8 cellular contexts compared by ENCODE assay signal in genomic region chr6:2931970-2932748, GRCh38. TPM values are rescaled to one million over a fixed set of nuclear protein-coding genes. Genes with fewer than 3 reads are reported as not detected.
DNase-seq lines count a peak whose midpoint lies in the region; ATAC-seq and TF ChIP-seq lines count a peak whose summit lies in the region.

No MANE protein-coding gene starts in this region.

- no peak overlapping the region for H3K4me3 ChIP-seq in lower leg skin (ENCODE audit: low read depth, poor library complexity, severe bottlenecking)

- no peak for TF ChIP-seq POLR2A in lower leg skin (IDR thresholded peaks at IDR 0.05)

- TF ChIP-seq CTCF in AG09319 (IDR thresholded peaks at IDR 0.05; ENCODE audit: low read depth, low read length) (peak; percentile 100), lower leg skin (IDR thresholded peaks at IDR 0.05) (peak in 1 of 3 donors; percentile 79)

- intact Hi-C loops in activated CD4-positive, alpha-beta T cell treated with anti-CD3 and anti-CD28 coated beads, Interleukin-2, amount 10 ng/mL, durations not matched to agents 24 days and 14 days (cut with micrococcal nuclease), result loop anchor here (1.0 to 2.0 kb wide), 6 partner anchors 21 to 141 kb away; partner anchors contain the start of gene SERPINB1
- intact Hi-C loops in lower leg skin (cut with DNase I; ENCODE audit: low total_unique reads), result loop anchor here (10.0 kb wide), 1 partner anchor 87 kb away; the partner anchor contains the start of gene SERPINB1

- no peaks in the 10 kb centered on the region for H3K27me3 Mint-ChIP-seq in activated CD4-positive, alpha-beta T cell treated with anti-CD3 and anti-CD28 coated beads, Interleukin-2, amount 10 ng/mL, durations not matched to agents 24 days and 14 days

- WGBS in lower leg skin, 2 donors, result 20 to 25% methylated on average over 11 of the region's 11 CpGs

- H3K9me3 Mint-ChIP-seq in activated CD4-positive, alpha-beta T cell treated with anti-CD3 and anti-CD28 coated beads, Interleukin-2, amount 10 ng/mL, durations not matched to agents 24 days and 14 days, result peaks cover 15% of the 10 kb centered on the region

- peak overlapping the region; percentile 60 for H3K27ac Mint-ChIP-seq in activated CD4-positive, alpha-beta T cell treated with anti-CD3 and anti-CD28 coated beads, Interleukin-2, amount 10 ng/mL, durations not matched to agents 24 days and 14 days

- DNase-seq in AG09319 (ENCODE audit: extremely low read depth, low read depth) (peak; percentile 20), NCI-H524 treated with DMSO at 0.1 percent for 48 hours (lab: John Stamatoyannopoulos, UW) (peak; percentile 83), dedifferentiated amniotic fluid mesenchymal stem cell (ENCODE audit: extremely low spot score) (peak; percentile 73), lower leg skin (ENCODE audit: low spot score in 2 of 2) (peak; percentile 80 to 95)
- DNase-seq in activated CD4-positive, alpha-beta T cell treated with anti-CD3 and anti-CD28 coated beads, Interleukin-2, amount 10 ng/mL, durations not matched to agents 24 days and 14 days, result peak; percentile 96
- DNase-seq in stimulated activated CD4-positive, alpha-beta T cell treated with anti-CD3 and anti-CD28 coated beads, TNF-alpha, amount 100 ng/mL, for 24 hours (ENCODE audit: low read depth in 3 of 3), result peak; percentile 64 to 85 (median 81)

- peak overlapping the region; percentile 39 for H3K4me3 Mint-ChIP-seq in activated CD4-positive, alpha-beta T cell treated with anti-CD3 and anti-CD28 coated beads, Interleukin-2, amount 10 ng/mL, durations not matched to agents 24 days and 14 days

- H3K36me3 Mint-ChIP-seq in activated CD4-positive, alpha-beta T cell treated with anti-CD3 and anti-CD28 coated beads, Interleukin-2, amount 10 ng/mL, durations not matched to agents 24 days and 14 days (ENCODE audit: low read depth), result peaks cover 10% of the 10 kb centered on the region

- peak; percentile 79 for ATAC-seq in GM19023 (IDR thresholded peaks at IDR 0.05; ENCODE audit: unreplicated experiment)
- peak; percentile 50 for ATAC-seq in HG03457 (IDR thresholded peaks at IDR 0.05; ENCODE audit: unreplicated experiment)

- H3K4me1 Mint-ChIP-seq in activated CD4-positive, alpha-beta T cell treated with anti-CD3 and anti-CD28 coated beads, Interleukin-2, amount 10 ng/mL, durations not matched to agents 24 days and 14 days, result peaks cover 23% of the 10 kb centered on the region

RNA-seq across cellular contexts. Expression of gene SERPINB9, which starts 29.1 kb away (rescaled TPM):
- total RNA-seq in activated CD4-positive, alpha-beta T cell treated with anti-CD3 and anti-CD28 coated beads, Interleukin-2, amount 10 ng/mL, durations not matched to agents 24 days and 14 days, result 81.3 and 83.8 TPM in 2 replicates
- 1 to 10 TPM in 2 of 4 donors, under 1 TPM in 2; 0.42 to 3.9 (median 1.5) TPM for total RNA-seq in lower leg skin

RNA-seq across cellular contexts. Expression of gene SERPINB6, which starts 39.2 kb away (rescaled TPM):
- 33.1 and 36.2 TPM in 2 replicates for total RNA-seq in activated CD4-positive, alpha-beta T cell treated with anti-CD3 and anti-CD28 coated beads, Interleukin-2, amount 10 ng/mL, durations not matched to agents 24 days and 14 days
- total RNA-seq in lower leg skin, result 10 to 100 TPM; 21.2 to 37.0 (median 35.6) TPM

Comparison
In these comparisons a context has a peak if more than half of its experiments do, and no peak if none do; other contexts are left out.
1. DNase-seq: peak in every context shown above with its lines; median percentile 96 in activated CD4-positive, alpha-beta T cell treated with anti-CD3 and anti-CD28 coated beads, Interleukin-2, amount 10 ng/mL, durations not matched to agents 24 days and 14 days; 88 in lower leg skin; 83 in NCI-H524 treated with DMSO at 0.1 percent for 48 hours; 81 in stimulated activated CD4-positive, alpha-beta T cell treated with anti-CD3 and anti-CD28 coated beads, TNF-alpha, amount 100 ng/mL, for 24 hours; 73 in dedifferentiated amniotic fluid mesenchymal stem cell; 20 in AG09319.
2. RNA of gene SERPINB9, which starts 29.1 kb away (total RNA-seq): 81.3 to 83.8 TPM in activated CD4-positive, alpha-beta T cell treated with anti-CD3 and anti-CD28 coated beads, Interleukin-2, amount 10 ng/mL, durations not matched to agents 24 days and 14 days; 0.42 to 3.9 TPM in lower leg skin; every median in the first group is over 10 times any median in the second.